In genomic region chr7:100373261-100373831, GRCh38 we compare ENCODE assay signal across 9 cellular contexts. TPM values are rescaled to one million over a fixed set of nuclear protein-coding genes. Genes with fewer than 3 reads are reported as not detected.
DNase-seq lines count a peak whose midpoint lies in the region; ATAC-seq and TF ChIP-seq lines count a peak whose summit lies in the region.
"Had no signal": no experiment of that assay in that cellular context is flagged by ENCODE, and none has a peak within 500 bp of the region (broad histone marks: within the 10 kb centered on the region; RNA-seq: fewer than 3 reads in every experiment).

TSS of gene PILRA (plus strand) at chr7:100373487. CDS start at chr7:100373657, 170 bp downstream.

- no peaks in the 10 kb centered on the region for H3K36me3 Mint-ChIP-seq in T-helper 2 cell treated with Interferon-gamma antibody and Interleukin-4, amounts not matched to agents 5 μg/mL and 100 μg/mL, for 36 hours (ENCODE audit: low read depth)
- peaks cover 3% of the 10 kb centered on the region for H3K36me3 Mint-ChIP-seq in neural progenitor cell

- no peak for TF ChIP-seq POLR2A in sigmoid colon (IDR thresholded peaks at IDR 0.05)

- H4K20me1 ChIP-seq in neural progenitor cell (ENCODE audit: low read depth) = peaks cover 6% of the 10 kb centered on the region

- no peaks in the 10 kb centered on the region for H3K9me3 Mint-ChIP-seq in T-helper 2 cell treated with Interferon-gamma antibody and Interleukin-4, amounts not matched to agents 5 μg/mL and 100 μg/mL, for 36 hours
- no peaks in the 10 kb centered on the region for H3K9me3 Mint-ChIP-seq in neural progenitor cell

- no peak within 1 kb of the TSS for H2AFZ ChIP-seq in neural progenitor cell (replicated peaks)

- H3K27me3 Mint-ChIP-seq in T-helper 2 cell treated with Interferon-gamma antibody and Interleukin-4, amounts not matched to agents 5 μg/mL and 100 μg/mL, for 36 hours (ENCODE audit: low read depth) = no peaks in the 10 kb centered on the region
- H3K27me3 Mint-ChIP-seq in neural progenitor cell (ENCODE audit: insufficient read depth, low read depth) = no peaks in the 10 kb centered on the region

- H3F3A ChIP-seq in neural progenitor cell (ENCODE audit: low read depth) = peaks cover 23% of the 10 kb centered on the region

- TF ChIP-seq CTCF in GM06990 (IDR thresholded peaks at IDR 0.05; ENCODE audit: insufficient read depth, low read length, poor library complexity, severe bottlenecking) (no peak), cardiac muscle cell (IDR thresholded peaks at IDR 0.05; ENCODE audit: low read depth, low read length) (no peak), sigmoid colon (IDR thresholded peaks at IDR 0.05) (no peak), neural progenitor cell (IDR thresholded peaks at IDR 0.05) (no peak)

- H3K27ac ChIP-seq in cardiac muscle cell = peak within 1 kb of the TSS; percentile 28
- peak within 1 kb of the TSS; percentile 17 to 50 (median 40) for H3K27ac ChIP-seq in sigmoid colon
- no peak within 1 kb of the TSS for H3K27ac ChIP-seq in neural progenitor cell

- no peaks in the 10 kb centered on the region for H3K79me2 ChIP-seq in neural progenitor cell (ENCODE audit: low read depth)

- peaks cover 15% of the 10 kb centered on the region for H3K4me1 Mint-ChIP-seq in T-helper 2 cell treated with Interferon-gamma antibody and Interleukin-4, amounts not matched to agents 5 μg/mL and 100 μg/mL, for 36 hours (ENCODE audit: low read depth)
- peaks cover 36% of the 10 kb centered on the region for H3K4me1 Mint-ChIP-seq in neural progenitor cell

- H3K4me1 ChIP-seq in cardiac muscle cell (ENCODE audit: low read depth) (no peaks in the 10 kb centered on the region), sigmoid colon (peaks cover 0 to 14% (median 4%) of the 10 kb centered on the region in 4 donors), neural progenitor cell (peaks cover 34% of the 10 kb centered on the region)

- 48 to 62% methylated on average over 12 of the region's 12 CpGs for WGBS in sigmoid colon, 2 donors

- no peak within 1 kb of the TSS for H3K4me2 ChIP-seq in neural progenitor cell

- H3K27ac Mint-ChIP-seq in T-helper 2 cell treated with Interferon-gamma antibody and Interleukin-4, amounts not matched to agents 5 μg/mL and 100 μg/mL, for 36 hours = peak within 1 kb of the TSS; percentile 62
- no peak within 1 kb of the TSS for H3K27ac Mint-ChIP-seq in neural progenitor cell

- H3K9ac ChIP-seq in neural progenitor cell = no peak within 1 kb of the TSS

- no peaks in the 10 kb centered on the region for H3K9me3 ChIP-seq in cardiac muscle cell (ENCODE audit: low read depth)
- no peaks in the 10 kb centered on the region for H3K9me3 ChIP-seq in sigmoid colon
- H3K9me3 ChIP-seq in neural progenitor cell (ENCODE audit: low read depth) = no peaks in the 10 kb centered on the region

- ATAC-seq in GM18870 (IDR thresholded peaks at IDR 0.05; ENCODE audit: unreplicated experiment) (no peak), GM21717 (IDR thresholded peaks at IDR 0.05; ENCODE audit: unreplicated experiment) (no peak)

- no peak for DNase-seq in GM06990 (ENCODE audit: extremely low read depth, insufficient read length)
- no peak for DNase-seq in T-helper 2 cell treated with Interferon-gamma antibody and Interleukin-4, amounts not matched to agents 5 μg/mL and 100 μg/mL, for 36 hours (ENCODE audit: low spot score)
- peak in 1 of 2 donors; percentile 35 for DNase-seq in cardiac muscle cell (ENCODE audit: low read depth in 1 of 2, low spot score in 1 of 2)
- DNase-seq in sigmoid colon = no peak
- DNase-seq in neural progenitor cell (ENCODE audit: low spot score) = no peak
- no peak for DNase-seq in stimulated activated naive CD4-positive, alpha-beta T cell (lab: John Stamatoyannopoulos, UW)
- DNase-seq: NCI-H446 had no signal

- H3K36me3 ChIP-seq in GM06990 (ENCODE audit: control insufficient read depth, insufficient read depth, low read length) (no peaks in the 10 kb centered on the region), cardiac muscle cell (no peaks in the 10 kb centered on the region), sigmoid colon (peaks cover 0 to 2% (median 0%) of the 10 kb centered on the region in 4 donors), neural progenitor cell (no peaks in the 10 kb centered on the region)

- H3K27me3 ChIP-seq in GM06990 (replicated peaks; ENCODE audit: control insufficient read depth, insufficient read depth, low read length) (no peaks in the 10 kb centered on the region), cardiac muscle cell (no peaks in the 10 kb centered on the region), sigmoid colon (no peaks in the 10 kb centered on the region), neural progenitor cell (no peaks in the 10 kb centered on the region)

- H3K4me3 Mint-ChIP-seq in T-helper 2 cell treated with Interferon-gamma antibody and Interleukin-4, amounts not matched to agents 5 μg/mL and 100 μg/mL, for 36 hours = no peak within 1 kb of the TSS
- no peak within 1 kb of the TSS for H3K4me3 Mint-ChIP-seq in neural progenitor cell

- H3K4me3 ChIP-seq in GM06990 (replicated peaks; ENCODE audit: low read depth, low read length) = peak within 1 kb of the TSS; percentile 61
- no peak within 1 kb of the TSS for H3K4me3 ChIP-seq in cardiac muscle cell
- peak within 1 kb of the TSS in 2 of 4 donors; percentile 19 to 30 for H3K4me3 ChIP-seq in sigmoid colon
- no peak within 1 kb of the TSS for H3K4me3 ChIP-seq in neural progenitor cell

- no peak for TF ChIP-seq EP300 in sigmoid colon (IDR thresholded peaks at IDR 0.05)

- intact Hi-C loops in sigmoid colon (cut with DNase I) = no loop called here

RNA-seq across cellular contexts. Expression of gene PILRA, which starts in this region (rescaled TPM):
- total RNA-seq in cardiac muscle cell = 2.9 and 3.1 TPM in 2 replicates
- 2.3 and 4.0 TPM in 2 replicates for polyA plus RNA-seq in cardiac muscle cell
- 10 to 100 TPM in 1 of 4 donors, 1 to 10 TPM in 3; 5.0 to 10.0 (median 5.9) TPM for total RNA-seq in sigmoid colon
- polyA plus RNA-seq in sigmoid colon = 1 to 10 TPM; 5.4 to 6.9 (median 5.5) TPM
- total RNA-seq in neural progenitor cell (ENCODE audit: low replicate concordance) = 0.68 and 6.7 TPM in 2 replicates
